In genomic region chr17:82518826-82519810, GRCh38 we compare ENCODE assay signal across 8 cellular contexts. TPM values are rescaled to one million over a fixed set of nuclear protein-coding genes. Genes with fewer than 3 reads are reported as not detected.
DNase-seq lines count a peak whose midpoint lies in the region; ATAC-seq lines count a peak whose summit lies in the region.

Gene FOXK2 (plus strand): TSS chr17:82519732. CDS start chr17:82519889, 157 bp downstream.

- peaks cover 13% of the 10 kb centered on the region for H3K4me1 ChIP-seq in CD8-positive, alpha-beta memory T cell (ENCODE audit: insufficient read depth, low read length)
- H3K4me1 ChIP-seq in effector memory CD4-positive, alpha-beta T cell (ENCODE audit: control insufficient read depth, insufficient read depth, low read length, poor library complexity, severe bottlenecking), result peaks cover 6% of the 10 kb centered on the region

- ATAC-seq in GM19463 (IDR thresholded peaks at IDR 0.05; ENCODE audit: unreplicated experiment), result peak; percentile 95

- no peaks in the 10 kb centered on the region for H3K9me3 ChIP-seq in CD8-positive, alpha-beta memory T cell (ENCODE audit: low read length)
- no peaks in the 10 kb centered on the region for H3K9me3 ChIP-seq in effector memory CD4-positive, alpha-beta T cell (ENCODE audit: control insufficient read depth, low read length)

- peak within 1 kb of the TSS; percentile 62 for H3K4me3 ChIP-seq in CD8-positive, alpha-beta memory T cell (ENCODE audit: low read length)
- peak within 1 kb of the TSS; percentile 73 for H3K4me3 ChIP-seq in effector memory CD4-positive, alpha-beta T cell (ENCODE audit: insufficient read depth, low read depth, low read length, poor library complexity, severe bottlenecking)

- peak within 1 kb of the TSS; percentile 85 to 97 (median 93) for H3K4me3 Mint-ChIP-seq in CD8-positive, alpha-beta memory T cell

- peak within 1 kb of the TSS; percentile 84 for H3K27ac ChIP-seq in CD8-positive, alpha-beta memory T cell (ENCODE audit: low read depth, low read length)
- H3K27ac ChIP-seq in effector memory CD4-positive, alpha-beta T cell (ENCODE audit: insufficient read depth, low read length, poor library complexity, severe bottlenecking), result peak within 1 kb of the TSS; percentile 82

- no peaks in the 10 kb centered on the region for H3K36me3 ChIP-seq in CD8-positive, alpha-beta memory T cell (ENCODE audit: insufficient read depth, low read length)
- H3K36me3 ChIP-seq in effector memory CD4-positive, alpha-beta T cell (ENCODE audit: control insufficient read depth, insufficient read depth, low read length), result no peaks in the 10 kb centered on the region

- peaks cover 20 to 32% (median 32%) of the 10 kb centered on the region in 3 donors for H3K4me1 Mint-ChIP-seq in CD8-positive, alpha-beta memory T cell

- peak; percentile 91 to 96 (median 94) for DNase-seq in CD8-positive, alpha-beta memory T cell
- DNase-seq in HPDE6-E6E7 (ENCODE audit: extremely low spot score), result peak; percentile 98
- DNase-seq in NOMO-1 treated with dmso at 0.1 percent for 144 hours (lab: John Stamatoyannopoulos, UW; ENCODE audit: unreplicated experiment), result peak; percentile 90
- DNase-seq in activated CD8-positive, alpha-beta memory T cell treated with anti-CD3 and anti-CD28 coated beads for 4 hours (ENCODE audit: low read depth in 2 of 2), result peak; percentile 84 to 87
- peak; percentile 84 to 91 (median 90) for DNase-seq in effector memory CD4-positive, alpha-beta T cell
- peak; percentile 93 for DNase-seq in medulla oblongata (ENCODE audit: extremely low spot score)
- DNase-seq in stimulated activated CD4-positive, alpha-beta T cell treated with anti-CD3 and anti-CD28 coated beads, TNF-alpha, amount 100 ng/mL, for 4 hours (ENCODE audit: low read depth in 3 of 3), result peak; percentile 87 to 90 (median 88)

- CTCF ChIA-PET in CD8-positive, alpha-beta memory T cell (lab: Charles Lee), result interaction anchor here (1.1 to 2.4 kb wide), 3 partner anchors 16 to 32 kb away, joined by 3 to 5 read pairs (median 3); no protein-coding TSS in a partner anchor

- no peaks in the 10 kb centered on the region for H3K27me3 ChIP-seq in CD8-positive, alpha-beta memory T cell (ENCODE audit: insufficient read depth, low read length, poor library complexity, severe bottlenecking)
- no peaks in the 10 kb centered on the region for H3K27me3 ChIP-seq in effector memory CD4-positive, alpha-beta T cell (replicated peaks; ENCODE audit: control insufficient read depth, insufficient read depth, low read length, poor library complexity, severe bottlenecking)

- no peaks in the 10 kb centered on the region for H3K9me3 Mint-ChIP-seq in CD8-positive, alpha-beta memory T cell

- peaks cover 0 to 9% (median 0%) of the 10 kb centered on the region in 3 donors for H3K36me3 Mint-ChIP-seq in CD8-positive, alpha-beta memory T cell

- POLR2A ChIA-PET in CD8-positive, alpha-beta memory T cell (lab: Charles Lee), result interaction anchor here (0.6 to 1.7 kb wide), 8 partner anchors 9 to 496 kb away, joined by 3 to 12 read pairs (median 4); partner anchors contain the start of genes CENPX, LRRC45 and NARF

- H3K27me3 Mint-ChIP-seq in CD8-positive, alpha-beta memory T cell, result no peaks in the 10 kb centered on the region

- H3K27ac Mint-ChIP-seq in CD8-positive, alpha-beta memory T cell, result peak within 1 kb of the TSS; percentile 84 to 97 (median 90)

RNA-seq across cellular contexts. Expression of gene FOXK2, which starts in this region (rescaled TPM):
- 10 to 100 TPM; 63.9 to 71.2 TPM for total RNA-seq in CD8-positive, alpha-beta memory T cell
- 8.2 TPM for polyA plus RNA-seq in CD8-positive, alpha-beta memory T cell

Comparison
In these comparisons a context has a peak if more than half of its experiments do, and no peak if none do; other contexts are left out.
1. Peak in every context shown above with its lines: DNase-seq, ATAC-seq, H3K4me3 ChIP-seq and H3K27ac ChIP-seq.